Comparison of ENCODE assay signal across 14 cellular contexts in genomic region chr19:36939153-36939552, GRCh38. TPM values are rescaled to one million over a fixed set of nuclear protein-coding genes. Genes with fewer than 3 reads are reported as not detected.
DNase-seq lines count a peak whose midpoint lies in the region; TF ChIP-seq lines count a peak whose summit lies in the region.
"Had no signal": no experiment of that assay in that cellular context is flagged by ENCODE, and none has a peak within 500 bp of the region (broad histone marks: within the 10 kb centered on the region; RNA-seq: fewer than 3 reads in every experiment).

No MANE protein-coding gene starts in this region.

- no peak overlapping the region for H3K4me3 ChIP-seq in transverse colon
- H3K4me3 ChIP-seq: dorsolateral prefrontal cortex had no signal

- TF ChIP-seq POLR2A in transverse colon (IDR thresholded peaks at IDR 0.05) = no peak

- no peaks in the 10 kb centered on the region for H3K27me3 ChIP-seq in transverse colon
- H3K27me3 ChIP-seq: dorsolateral prefrontal cortex had no signal

- H3K36me3 ChIP-seq in transverse colon = peaks cover 4 to 83% (median 35%) of the 10 kb centered on the region in 4 donors

- no peak overlapping the region for H3K27ac ChIP-seq in transverse colon
- H3K27ac ChIP-seq: dorsolateral prefrontal cortex had no signal

- H3K4me1 ChIP-seq in transverse colon = no peaks in the 10 kb centered on the region

- peaks cover 56 to 71% of the 10 kb centered on the region in 2 donors for H3K9me3 ChIP-seq in transverse colon

- no peak for TF ChIP-seq CTCF in transverse colon (IDR thresholded peaks at IDR 0.05)

- in situ Hi-C loops in transverse colon (cut with MboI; ENCODE audit: low pct_ligation_motif_present in 1 of 4, low pct_unique_long_range_greater_than_20kb in 1 of 4, low sequenced_read_pairs in 3 of 4) = no loop called here

- TF ChIP-seq EP300 in transverse colon (IDR thresholded peaks at IDR 0.05; ENCODE audit: low read depth) = no peak

- DNase-seq in D341Med (ENCODE audit: low spot score) (peak; percentile 48), Kasumi-1 (lab: John Stamatoyannopoulos, UW) (peak; percentile 6 to 12), SKM-1 treated with dmso at 0.1 percent for 144 hours (lab: John Stamatoyannopoulos, UW; ENCODE audit: unreplicated experiment) (peak; percentile 43), iPS-NIHi7 (ENCODE audit: extremely low spot score) (peak; percentile 26), transverse colon (no peak)
- no peak for DNase-seq in effector CD4-positive, alpha-beta T cell
- no peak for DNase-seq in activated CD4-positive, alpha-beta T cell treated with anti-CD3 and anti-CD28 coated beads for 1 hour
- DNase-seq: activated CD8-positive, alpha-beta T cell treated with anti-CD3 and anti-CD28 coated beads, Interleukin-2, amount 10 ng/mL, durations not matched to agents 7 days and 5 days; CD4-positive, alpha-beta T cell; dorsolateral prefrontal cortex; NCI-H345; nucleus accumbens; stimulated activated CD4-positive, alpha-beta T cell treated with anti-CD3 and anti-CD28 coated beads, Interleukin-4, amount 100 ng/mL, for 24 hours; T1000 had no signal

- intact Hi-C loops in transverse colon (cut with DNase I; ENCODE audit: low total_unique reads) = no loop called here

RNA-seq across cellular contexts. Expression of gene ZNF568, which starts 23.0 kb away (rescaled TPM):
- total RNA-seq in transverse colon = 100 to 1,000 TPM in 1 of 4 donors, 1 to 10 TPM in 2, not detected in 1; 3.0 to 102 (median 5.2) TPM

RNA-seq across cellular contexts. Expression of gene ZNF829, which starts 23.1 kb away (rescaled TPM):
- total RNA-seq in transverse colon = 1 to 10 TPM in 3 of 4 donors, under 1 TPM in 1; 0.20 to 1.9 (median 1.7) TPM

Comparison
In these comparisons a context has a peak if more than half of its experiments do, and no peak if none do; other contexts are left out.
1. DNase-seq: peak in D341Med (single experiment), Kasumi-1 (2 of 2), SKM-1 treated with dmso at 0.1 percent for 144 hours (single experiment) and iPS-NIHi7 (single experiment); none in transverse colon (single experiment), effector CD4-positive, alpha-beta T cell (single experiment) and activated CD4-positive, alpha-beta T cell treated with anti-CD3 and anti-CD28 coated beads for 1 hour (single experiment).